Comparison of ENCODE assay signal across 26 cellular contexts in the genomic region with DNA sequence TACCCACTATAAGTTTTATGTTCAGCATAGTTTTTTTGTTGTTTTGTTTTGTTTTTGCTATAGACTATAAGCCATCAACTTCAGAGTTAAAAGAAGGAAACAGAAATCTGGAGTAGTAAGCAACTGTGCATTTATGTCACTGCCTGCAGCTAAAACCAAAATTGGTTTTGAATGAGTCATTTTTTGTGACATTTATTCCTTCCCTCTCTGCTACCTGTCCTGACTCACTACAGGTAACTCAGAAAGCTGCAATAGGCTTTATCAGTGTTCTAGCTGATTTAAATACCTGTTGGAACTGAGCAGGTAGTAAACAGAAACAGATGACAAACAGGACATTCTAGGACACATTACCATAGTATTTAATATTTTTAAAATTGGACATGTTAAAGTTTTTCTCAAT.
A peak's percentile ranks its signal among the peaks of the same experiment; 100 is the strongest.
DNase-seq lines count a peak whose midpoint lies in the region; ATAC-seq and TF ChIP-seq lines count a peak whose summit lies in the region.
"Had no signal": no experiment of that assay in that cellular context is flagged by ENCODE, and none has a peak within 500 bp of the region (broad histone marks: within the 10 kb centered on the region; RNA-seq: fewer than 3 reads in every experiment).

No MANE protein-coding gene starts in this region.

- no peak overlapping the region for H3K27ac ChIP-seq in RWPE1
- H3K27ac ChIP-seq: 22Rv1, C4-2B, SK-N-MC had no signal

- peak; percentile 0 for DNase-seq in DMS53 (lab: John Stamatoyannopoulos, UW)
- DNase-seq in DMS53 treated with DMSO at 0.1 percent for 48 hours (lab: John Stamatoyannopoulos, UW; ENCODE audit: unreplicated experiment), result no peak
- peak; percentile 4 for DNase-seq in RWPE1 (ENCODE audit: low spot score)
- DNase-seq in renal cortical epithelial cell (ENCODE audit: low read depth), result peak; percentile 50
- DNase-seq in sciatic nerve (ENCODE audit: low spot score), result no peak
- DNase-seq in superior temporal gyrus (ENCODE audit: extremely low spot score), result no peak
- DNase-seq: Caco-2; CD8-positive, alpha-beta T cell; DMS79 treated with DMSO at 0.1 percent for 48 hours; GF-D8; Kasumi-1; NCI-H1105 treated with DMSO at 0.1 percent for 48 hours; NCI-H1930; NCI-H2107; NCI-H446 treated with DMSO at 0.1 percent for 48 hours; NCI-H526; SIG-M5 had no signal

- CTCF ChIA-PET in RWPE1 (lab: Yijun Ruan, JAX), result no interaction called here

- no peak for TF ChIP-seq CTCF in RWPE1 (conservative IDR thresholded peaks at IDR 0.05; ENCODE audit: low read depth)

- intact Hi-C loops in sciatic nerve (cut with DNase I), result no loop called here

- POLR2A ChIA-PET in RWPE1 (lab: Yijun Ruan, JAX; ENCODE audit: low non-redundant PET), result no interaction called here

- ATAC-seq in esophagus mucosa (peak; percentile 60), sciatic nerve (no peak), GM19395 (IDR thresholded peaks at IDR 0.05; ENCODE audit: unreplicated experiment) (no peak)
- ATAC-seq: CD8-positive, alpha-beta T cell; HCT116; HepG2; K562; Panc1 had no signal

Comparison
In these comparisons a context has a peak if more than half of its experiments do, and no peak if none do; other contexts are left out.
1. DNase-seq: peak in DMS53 (single experiment), RWPE1 (single experiment) and renal cortical epithelial cell (single experiment); none in DMS53 treated with DMSO at 0.1 percent for 48 hours (single experiment), sciatic nerve (single experiment) and superior temporal gyrus (single experiment).